ENCODE assay signal across 26 cellular contexts in the genomic region with DNA sequence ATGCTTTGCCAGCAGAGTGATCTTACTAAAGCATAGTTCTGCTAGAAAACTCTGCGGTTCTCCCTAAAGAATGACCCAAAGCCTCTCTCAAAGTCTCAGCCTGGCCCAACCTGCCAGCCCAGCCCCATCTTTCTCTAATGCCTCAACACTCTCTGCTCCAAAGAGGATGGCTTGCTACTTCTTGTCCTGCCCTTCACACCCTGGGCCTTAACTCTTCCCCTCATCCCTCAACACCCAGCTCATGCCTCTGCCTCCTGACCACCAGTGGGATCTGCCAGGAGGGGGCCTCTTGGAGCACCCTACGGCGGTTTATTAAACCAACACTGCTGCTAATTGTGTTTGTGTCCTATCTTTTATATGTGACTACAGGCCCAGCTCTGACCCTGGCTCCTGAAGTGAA. TPM values are rescaled to one million over a fixed set of nuclear protein-coding genes. Genes with fewer than 3 reads are reported as not detected.
DNase-seq lines count a peak whose midpoint lies in the region; ATAC-seq and TF ChIP-seq lines count a peak whose summit lies in the region.
"Had no signal": no experiment of that assay in that cellular context is flagged by ENCODE, and none has a peak within 500 bp of the region (broad histone marks: within the 10 kb centered on the region; RNA-seq: fewer than 3 reads in every experiment).

No MANE protein-coding gene starts in this region.

- no CpG with 5 or more reads among the region's 3 CpGs for WGBS in trophoblast cell (ENCODE audit: extremely low coverage, insufficient coverage, insufficient read length)

- no peak overlapping the region for H2BK12ac ChIP-seq in trophoblast cell (ENCODE audit: low read length)

- intact Hi-C loops in activated CD4-positive, alpha-beta memory T cell treated with anti-CD3 and anti-CD28 coated beads for 36 hours (cut with micrococcal nuclease): no loop called here
- intact Hi-C loops in activated T-helper 1 cell treated with anti-CD3 and anti-CD28 coated beads, Interleukin-12 subunit alpha, Interleukin-12 subunit beta, Interleukin-2, Interleukin-4 antibody, amounts not matched to agents 30 ng/mL and 10 ng/mL and 1 ng/mL, durations not matched to agents 14 hours and 24 hours and 36 hours (cut with micrococcal nuclease): no loop called here
- intact Hi-C loops in natural killer cell (cut with micrococcal nuclease) (loop anchor here (5.0 kb wide), 1 partner anchor 54 kb away; the partner anchor contains the start of gene CD58), left ventricle myocardium inferior (cut with micrococcal nuclease) (no loop called here)

- H2AK5ac ChIP-seq in trophoblast cell (ENCODE audit: low read length): no peak overlapping the region

- no peaks in the 10 kb centered on the region for H3K27me3 ChIP-seq in CD8-positive, alpha-beta memory T cell (ENCODE audit: insufficient read depth, low read length, poor library complexity, severe bottlenecking)
- no peaks in the 10 kb centered on the region for H3K27me3 ChIP-seq in left ventricle myocardium inferior (ENCODE audit: low read depth)
- H3K27me3 ChIP-seq in trophoblast cell (ENCODE audit: insufficient read depth, low read length): no peaks in the 10 kb centered on the region
- H3K27me3 ChIP-seq: neural progenitor cell, right atrium auricular region, tibial artery had no signal

- no peaks in the 10 kb centered on the region for H3K79me1 ChIP-seq in trophoblast cell (ENCODE audit: low read length)

- H4K12ac ChIP-seq in trophoblast cell (ENCODE audit: low read depth, low read length): no peak overlapping the region

- no peak overlapping the region for H2BK120ac ChIP-seq in trophoblast cell (ENCODE audit: insufficient read depth, low read length, poor library complexity)

- no peak overlapping the region for H2AFZ ChIP-seq in trophoblast cell (ENCODE audit: insufficient read depth, low read length, poor library complexity)
- H2AFZ ChIP-seq: GM23248, neural progenitor cell, parathyroid adenoma had no signal

- peaks cover 29% of the 10 kb centered on the region for H3K4me1 ChIP-seq in CD8-positive, alpha-beta memory T cell (ENCODE audit: insufficient read depth, low read length)
- peaks cover 31% of the 10 kb centered on the region for H3K4me1 ChIP-seq in left ventricle myocardium inferior
- H3K4me1 ChIP-seq in trophoblast cell (ENCODE audit: control insufficient read depth in 1 of 2, insufficient read depth in 2 of 2, low read length in 2 of 2): no peaks in the 10 kb centered on the region
- H3K4me1 ChIP-seq: neural progenitor cell, parathyroid adenoma had no signal

- H3K23ac ChIP-seq in trophoblast cell (ENCODE audit: low read length): no peak overlapping the region

- no peak overlapping the region for H3K4me2 ChIP-seq in trophoblast cell (ENCODE audit: low read length)
- H3K4me2 ChIP-seq: neural progenitor cell, smooth muscle cell had no signal

- no peak overlapping the region for H3K14ac ChIP-seq in trophoblast cell (ENCODE audit: low read length)

- peaks cover 47% of the 10 kb centered on the region for H3K4me1 Mint-ChIP-seq in activated CD4-positive, alpha-beta memory T cell treated with anti-CD3 and anti-CD28 coated beads, Interleukin-2, amount 10 ng/mL, durations not matched to agents 7 days and 5 days
- H3K4me1 Mint-ChIP-seq in activated CD4-positive, alpha-beta memory T cell treated with anti-CD3 and anti-CD28 coated beads for 36 hours (ENCODE audit: low read depth): peaks cover 40% of the 10 kb centered on the region
- H3K4me1 Mint-ChIP-seq in CD8-positive, alpha-beta memory T cell: peaks cover 37 to 50% (median 49%) of the 10 kb centered on the region in 3 donors
- H3K4me1 Mint-ChIP-seq in activated T-helper 1 cell treated with anti-CD3 and anti-CD28 coated beads, Interleukin-12 subunit alpha, Interleukin-12 subunit beta, Interleukin-2, Interleukin-4 antibody, amounts not matched to agents 30 ng/mL and 10 ng/mL and 1 ng/mL, durations not matched to agents 14 hours and 24 hours and 36 hours (ENCODE audit: low read depth): peaks cover 50% of the 10 kb centered on the region
- peaks cover 44 to 48% of the 10 kb centered on the region in 2 donors for H3K4me1 Mint-ChIP-seq in natural killer cell
- H3K4me1 Mint-ChIP-seq: neural progenitor cell, WTC11 had no signal

- no peaks in the 10 kb centered on the region for H3K9me3 ChIP-seq in CD8-positive, alpha-beta memory T cell (ENCODE audit: low read length)
- H3K9me3 ChIP-seq in left ventricle myocardium inferior (replicated peaks) (no peaks in the 10 kb centered on the region), trophoblast cell (ENCODE audit: insufficient read depth, low read depth, low read length) (no peaks in the 10 kb centered on the region)
- H3K9me3 ChIP-seq: right atrium auricular region, tibial artery had no signal

- H3K36me3 ChIP-seq in CD8-positive, alpha-beta memory T cell (ENCODE audit: insufficient read depth, low read length): no peaks in the 10 kb centered on the region
- H3K36me3 ChIP-seq in left ventricle myocardium inferior (peaks cover 14% of the 10 kb centered on the region), trophoblast cell (ENCODE audit: control insufficient read depth in 1 of 2, insufficient read depth in 2 of 2, low read length in 2 of 2) (no peaks in the 10 kb centered on the region)
- H3K36me3 ChIP-seq: neural progenitor cell had no signal

- no peak overlapping the region for H3K4me3 ChIP-seq in CD8-positive, alpha-beta memory T cell (ENCODE audit: low read length)
- H3K4me3 ChIP-seq in left ventricle myocardium inferior: no peak overlapping the region
- H3K4me3 ChIP-seq in trophoblast cell (ENCODE audit: low read depth, low read length): no peak overlapping the region
- H3K4me3 ChIP-seq: GM23248, neural progenitor cell, right atrium auricular region, smooth muscle cell, tibial artery had no signal

- H3K27ac Mint-ChIP-seq in activated CD4-positive, alpha-beta memory T cell treated with anti-CD3 and anti-CD28 coated beads, Interleukin-2, amount 10 ng/mL, durations not matched to agents 7 days and 5 days: peak overlapping the region; percentile 34
- no peak overlapping the region for H3K27ac Mint-ChIP-seq in activated CD4-positive, alpha-beta memory T cell treated with anti-CD3 and anti-CD28 coated beads for 36 hours
- peak overlapping the region; percentile 12 to 100 (median 89) for H3K27ac Mint-ChIP-seq in CD8-positive, alpha-beta memory T cell
- peak overlapping the region; percentile 38 for H3K27ac Mint-ChIP-seq in activated T-helper 1 cell treated with anti-CD3 and anti-CD28 coated beads, Interleukin-12 subunit alpha, Interleukin-12 subunit beta, Interleukin-2, Interleukin-4 antibody, amounts not matched to agents 30 ng/mL and 10 ng/mL and 1 ng/mL, durations not matched to agents 14 hours and 24 hours and 36 hours
- peak overlapping the region; percentile 99 to 100 for H3K27ac Mint-ChIP-seq in natural killer cell
- H3K27ac Mint-ChIP-seq: brain, neural progenitor cell, WTC11 had no signal

- no peak overlapping the region for H2BK5ac ChIP-seq in trophoblast cell (ENCODE audit: low read depth, low read length, poor library complexity)

- H3K27ac ChIP-seq in CD8-positive, alpha-beta memory T cell (ENCODE audit: low read depth, low read length): no peak overlapping the region
- H3K27ac ChIP-seq in left ventricle myocardium inferior (replicated peaks) (no peak overlapping the region), trophoblast cell (ENCODE audit: low read depth, low read length) (no peak overlapping the region)
- H3K27ac ChIP-seq: GM23248, neural progenitor cell, parathyroid adenoma, right atrium auricular region, tibial artery had no signal

- H3K36me3 Mint-ChIP-seq in activated CD4-positive, alpha-beta memory T cell treated with anti-CD3 and anti-CD28 coated beads, Interleukin-2, amount 10 ng/mL, durations not matched to agents 7 days and 5 days (ENCODE audit: low read depth): peaks cover 58% of the 10 kb centered on the region
- peaks cover 13% of the 10 kb centered on the region for H3K36me3 Mint-ChIP-seq in activated CD4-positive, alpha-beta memory T cell treated with anti-CD3 and anti-CD28 coated beads for 36 hours
- peaks cover 0 to 17% (median 5%) of the 10 kb centered on the region in 3 donors for H3K36me3 Mint-ChIP-seq in CD8-positive, alpha-beta memory T cell
- H3K36me3 Mint-ChIP-seq in activated T-helper 1 cell treated with anti-CD3 and anti-CD28 coated beads, Interleukin-12 subunit alpha, Interleukin-12 subunit beta, Interleukin-2, Interleukin-4 antibody, amounts not matched to agents 30 ng/mL and 10 ng/mL and 1 ng/mL, durations not matched to agents 14 hours and 24 hours and 36 hours (ENCODE audit: low read depth): peaks cover 41% of the 10 kb centered on the region
- no peaks in the 10 kb centered on the region for H3K36me3 Mint-ChIP-seq in natural killer cell
- H3K36me3 Mint-ChIP-seq: brain, neural progenitor cell, WTC11 had no signal

- H3K9ac ChIP-seq in trophoblast cell (ENCODE audit: low read length): no peak overlapping the region
- H3K9ac ChIP-seq: GM23248, neural progenitor cell, parathyroid adenoma had no signal

- H3K4me3 Mint-ChIP-seq in activated CD4-positive, alpha-beta memory T cell treated with anti-CD3 and anti-CD28 coated beads, Interleukin-2, amount 10 ng/mL, durations not matched to agents 7 days and 5 days: no peak overlapping the region
- no peak overlapping the region for H3K4me3 Mint-ChIP-seq in activated CD4-positive, alpha-beta memory T cell treated with anti-CD3 and anti-CD28 coated beads for 36 hours
- no peak overlapping the region for H3K4me3 Mint-ChIP-seq in CD8-positive, alpha-beta memory T cell
- H3K4me3 Mint-ChIP-seq in activated T-helper 1 cell treated with anti-CD3 and anti-CD28 coated beads, Interleukin-12 subunit alpha, Interleukin-12 subunit beta, Interleukin-2, Interleukin-4 antibody, amounts not matched to agents 30 ng/mL and 10 ng/mL and 1 ng/mL, durations not matched to agents 14 hours and 24 hours and 36 hours: no peak overlapping the region
- peak overlapping the region; percentile 51 for H3K4me3 Mint-ChIP-seq in natural killer cell
- H3K4me3 Mint-ChIP-seq: brain, memory B cell, neural progenitor cell, WTC11 had no signal

- no peak for ATAC-seq in natural killer cell
- ATAC-seq: esophagus mucosa, HepG2, left lobe of liver, WTC11 had no signal

- H3K18ac ChIP-seq in trophoblast cell (ENCODE audit: low read length): no peak overlapping the region

- no peaks in the 10 kb centered on the region for H3K79me2 ChIP-seq in trophoblast cell (ENCODE audit: control insufficient read depth, insufficient read depth, low read length, poor library complexity)
- H3K79me2 ChIP-seq: parathyroid adenoma had no signal

- H3K4ac ChIP-seq in trophoblast cell (ENCODE audit: low read depth, low read length): no peak overlapping the region

- H3K27me3 Mint-ChIP-seq in activated CD4-positive, alpha-beta memory T cell treated with anti-CD3 and anti-CD28 coated beads, Interleukin-2, amount 10 ng/mL, durations not matched to agents 7 days and 5 days: no peaks in the 10 kb centered on the region
- no peaks in the 10 kb centered on the region for H3K27me3 Mint-ChIP-seq in activated CD4-positive, alpha-beta memory T cell treated with anti-CD3 and anti-CD28 coated beads for 36 hours
- no peaks in the 10 kb centered on the region for H3K27me3 Mint-ChIP-seq in CD8-positive, alpha-beta memory T cell
- H3K27me3 Mint-ChIP-seq in activated T-helper 1 cell treated with anti-CD3 and anti-CD28 coated beads, Interleukin-12 subunit alpha, Interleukin-12 subunit beta, Interleukin-2, Interleukin-4 antibody, amounts not matched to agents 30 ng/mL and 10 ng/mL and 1 ng/mL, durations not matched to agents 14 hours and 24 hours and 36 hours (ENCODE audit: insufficient read depth): no peaks in the 10 kb centered on the region
- H3K27me3 Mint-ChIP-seq in natural killer cell (ENCODE audit: low read depth in 2 of 2): no peaks in the 10 kb centered on the region
- H3K27me3 Mint-ChIP-seq: brain, memory B cell had no signal

- H4K91ac ChIP-seq in trophoblast cell (ENCODE audit: low read depth, low read length): no peak overlapping the region

- CTCF ChIA-PET in activated CD4-positive, alpha-beta memory T cell treated with anti-CD3 and anti-CD28 coated beads, Interleukin-2, amount 10 ng/mL, durations not matched to agents 7 days and 5 days (lab: Charles Lee): interaction anchor here (1.6 kb wide), 1 partner anchor 379 kb away, joined by 5 read pairs; no protein-coding TSS in a partner anchor
- CTCF ChIA-PET in activated CD4-positive, alpha-beta memory T cell treated with anti-CD3 and anti-CD28 coated beads for 36 hours (lab: Charles Lee): interaction anchor here (0.6 kb wide), 1 partner anchor 19 kb away, joined by 3 read pairs; no protein-coding TSS in a partner anchor
- CTCF ChIA-PET in CD8-positive, alpha-beta memory T cell (lab: Charles Lee): interaction anchor here (1.1 kb wide), 1 partner anchor 379 kb away, joined by 3 read pairs; no protein-coding TSS in a partner anchor

- TF ChIP-seq CTCF in natural killer cell (IDR thresholded peaks at IDR 0.05) (no peak), left ventricle myocardium inferior (IDR thresholded peaks at IDR 0.05; ENCODE audit: borderline replicate concordance) (no peak)

- POLR2A ChIA-PET in activated CD4-positive, alpha-beta memory T cell treated with anti-CD3 and anti-CD28 coated beads, Interleukin-2, amount 10 ng/mL, durations not matched to agents 7 days and 5 days (lab: Charles Lee): interaction anchor here (1.2 kb wide), 1 partner anchor 542 kb away, joined by 3 read pairs; the partner anchor contains the start of gene TTF2
- POLR2A ChIA-PET in activated CD4-positive, alpha-beta memory T cell treated with anti-CD3 and anti-CD28 coated beads for 36 hours (lab: Charles Lee): no interaction called here
- POLR2A ChIA-PET in CD8-positive, alpha-beta memory T cell (lab: Charles Lee): no interaction called here

- H4K8ac ChIP-seq in trophoblast cell (ENCODE audit: low read depth, low read length): no peak overlapping the region

- no peak for DNase-seq in activated CD4-positive, alpha-beta memory T cell treated with anti-CD3 and anti-CD28 coated beads, Interleukin-2, amount 10 ng/mL, durations not matched to agents 7 days and 5 days
- no peak for DNase-seq in activated CD4-positive, alpha-beta memory T cell treated with anti-CD3 and anti-CD28 coated beads for 36 hours
- DNase-seq in CD8-positive, alpha-beta memory T cell: no peak
- DNase-seq in activated T-helper 1 cell treated with anti-CD3 and anti-CD28 coated beads, Interleukin-12 subunit alpha, Interleukin-12 subunit beta, Interleukin-2, Interleukin-4 antibody, amounts not matched to agents 30 ng/mL and 10 ng/mL and 1 ng/mL, durations not matched to agents 14 hours and 24 hours and 36 hours (ENCODE audit: low spot score): no peak
- DNase-seq in natural killer cell (no peak), left ventricle myocardium inferior (no peak), NCI-H82 (lab: John Stamatoyannopoulos, UW) (no peak), trophoblast cell (no peak)
- DNase-seq: cerebellar nuclear complex; dermis blood vessel endothelial cell; foreskin fibroblast; GM23248; NCI-H187; NCI-H2171; stimulated activated CD4-positive, alpha-beta T cell treated with anti-CD3 and anti-CD28 coated beads, Interleukin-1b, Interleukin-23, amount 100 ng/mL, for 48 hours; tibial artery had no signal

- H3K9me3 Mint-ChIP-seq in activated CD4-positive, alpha-beta memory T cell treated with anti-CD3 and anti-CD28 coated beads, Interleukin-2, amount 10 ng/mL, durations not matched to agents 7 days and 5 days: no peaks in the 10 kb centered on the region
- H3K9me3 Mint-ChIP-seq in activated CD4-positive, alpha-beta memory T cell treated with anti-CD3 and anti-CD28 coated beads for 36 hours: no peaks in the 10 kb centered on the region
- H3K9me3 Mint-ChIP-seq in CD8-positive, alpha-beta memory T cell: no peaks in the 10 kb centered on the region
- H3K9me3 Mint-ChIP-seq in activated T-helper 1 cell treated with anti-CD3 and anti-CD28 coated beads, Interleukin-12 subunit alpha, Interleukin-12 subunit beta, Interleukin-2, Interleukin-4 antibody, amounts not matched to agents 30 ng/mL and 10 ng/mL and 1 ng/mL, durations not matched to agents 14 hours and 24 hours and 36 hours: no peaks in the 10 kb centered on the region
- H3K9me3 Mint-ChIP-seq in natural killer cell: no peaks in the 10 kb centered on the region
- H3K9me3 Mint-ChIP-seq: brain, memory B cell, neural progenitor cell, WTC11 had no signal

RNA-seq across cellular contexts. Expression of gene CD58, which starts 52.4 kb away (rescaled TPM):
- 10 to 100 TPM; 55.2 to 59.7 TPM for total RNA-seq in activated CD4-positive, alpha-beta memory T cell treated with anti-CD3 and anti-CD28 coated beads, Interleukin-2, amount 10 ng/mL, durations not matched to agents 7 days and 5 days
- 10 to 100 TPM; 21.9 to 27.2 TPM for total RNA-seq in activated CD4-positive, alpha-beta memory T cell treated with anti-CD3 and anti-CD28 coated beads for 36 hours
- total RNA-seq in CD8-positive, alpha-beta memory T cell: 10 to 100 TPM; 29.9 to 30.7 TPM
- polyA plus RNA-seq in CD8-positive, alpha-beta memory T cell: 49.1 TPM
- total RNA-seq in activated T-helper 1 cell treated with anti-CD3 and anti-CD28 coated beads, Interleukin-12 subunit alpha, Interleukin-12 subunit beta, Interleukin-2, Interleukin-4 antibody, amounts not matched to agents 30 ng/mL and 10 ng/mL and 1 ng/mL, durations not matched to agents 14 hours and 24 hours and 36 hours: 35.3 and 37.8 TPM in 2 replicates
- 10 to 100 TPM; 27.4 to 34.0 (median 28.6) TPM for total RNA-seq in natural killer cell
- 32.2 TPM for total RNA-seq in left ventricle myocardium inferior
- polyA plus RNA-seq in trophoblast cell (2013): 13.6 and 14.0 TPM in 2 replicates
